7 cellular contexts compared by ENCODE assay signal in genomic region chr15:59116771-59117170, GRCh38.
"Had no signal": no experiment of that assay in that cellular context is flagged by ENCODE, and none has a peak within 500 bp of the region (broad histone marks: within the 10 kb centered on the region; RNA-seq: fewer than 3 reads in every experiment).

No MANE protein-coding gene starts in this region.

- H3K4me2 ChIP-seq: GM23338 had no signal

- H3K27me3 Mint-ChIP-seq: IgD-negative memory B cell had no signal

- H3K4me3 Mint-ChIP-seq: GM23338, H9, IgD-negative memory B cell had no signal

- H3K27ac ChIP-seq: HL-60 had no signal

- DNase-seq: H9, HCEC 1CT, KBM-7 had no signal

- H3K4me3 ChIP-seq: GM23338 had no signal

- ATAC-seq: GM23338, HepG2 had no signal

- H3K4me1 Mint-ChIP-seq: GM23338, H9 had no signal

- H3K9me3 Mint-ChIP-seq: GM23338, H9, IgD-negative memory B cell had no signal

- H3K27ac Mint-ChIP-seq: GM23338, H9, IgD-negative memory B cell had no signal

- H2AFZ ChIP-seq: GM23338 had no signal
